In genomic region chr1:115507256-115507589, GRCh38 we compare ENCODE assay signal across 8 cellular contexts.
DNase-seq lines count a peak whose midpoint lies in the region; ATAC-seq and TF ChIP-seq lines count a peak whose summit lies in the region.

No MANE protein-coding gene starts in this region.

- H3K9me3 ChIP-seq in heart left ventricle (peaks cover 0 to 11% (median 0%) of the 10 kb centered on the region in 12 donors), aorta (ENCODE audit: control insufficient read depth, low read length) (no peaks in the 10 kb centered on the region)
- no peaks in the 10 kb centered on the region for H3K9me3 ChIP-seq in effector memory CD4-positive, alpha-beta T cell (ENCODE audit: control insufficient read depth, low read length)

- H3K36me3 ChIP-seq in heart left ventricle (no peaks in the 10 kb centered on the region), aorta (ENCODE audit: control insufficient read depth in 1 of 2, insufficient read depth in 2 of 2, low read length in 1 of 2) (no peaks in the 10 kb centered on the region)
- no peaks in the 10 kb centered on the region for H3K36me3 ChIP-seq in effector memory CD4-positive, alpha-beta T cell (ENCODE audit: control insufficient read depth, insufficient read depth, low read length)

- no peak for TF ChIP-seq POLR2A in heart left ventricle (IDR thresholded peaks at IDR 0.05)

- ATAC-seq in Right ventricle myocardium inferior (peak; percentile 82), heart left ventricle (peak in 3 of 4 donors; percentile 61 to 68 (median 67)), aorta (ENCODE audit: low FRiP score) (peak; percentile 54)

- peaks cover 0 to 7% (median 0%) of the 10 kb centered on the region in 12 donors for H3K4me1 ChIP-seq in heart left ventricle
- H3K4me1 ChIP-seq in aorta (ENCODE audit: control insufficient read depth in 1 of 2, insufficient read depth in 2 of 2, low read length in 2 of 2), result no peaks in the 10 kb centered on the region
- H3K4me1 ChIP-seq in effector memory CD4-positive, alpha-beta T cell (ENCODE audit: control insufficient read depth, insufficient read depth, low read length, poor library complexity, severe bottlenecking), result no peaks in the 10 kb centered on the region

- H3K4me3 ChIP-seq in heart left ventricle, result no peak overlapping the region
- H3K4me3 ChIP-seq in aorta (ENCODE audit: low read length in 2 of 2), result no peak overlapping the region
- H3K4me3 ChIP-seq in effector memory CD4-positive, alpha-beta T cell (ENCODE audit: insufficient read depth, low read depth, low read length, poor library complexity, severe bottlenecking), result no peak overlapping the region

- 22 to 30% (median 25%) methylated on average over 4 of the region's 4 CpGs for WGBS in heart left ventricle, 4 donors
- 30 to 35% methylated on average over 4 of the region's 4 CpGs for WGBS in aorta, 2 donors

- intact Hi-C loops in Right ventricle myocardium inferior (cut with DNase I) (loop anchor here (2.0 to 10.0 kb wide), 2 partner anchors 90 to 532 kb away; no protein-coding TSS in a partner anchor), cardiac septum (cut with DNase I) (loop anchor here (2.0 kb wide), 1 partner anchor 368 kb away; no protein-coding TSS in a partner anchor), heart left ventricle (cut with DNase I) (loop anchor here in 2 of 10 donors (5.0 kb wide), 1 partner anchor 370 kb away; no protein-coding TSS in a partner anchor), aorta (cut with DNase I) (no loop called here)

- DNase-seq in Right ventricle myocardium inferior (ENCODE audit: missing footprints) (no peak), cardiac septum (ENCODE audit: low spot score) (no peak), SHP77 treated with DMSO at 0.1 percent for 48 hours (lab: John Stamatoyannopoulos, UW) (peak; percentile 47), heart left ventricle (no peak), aorta (no peak), nucleus accumbens (lab: John Stamatoyannopoulos, UW) (no peak)
- no peak for DNase-seq in NK-92 treated with Interleukin-12 subunit alpha and Interleukin-12 subunit beta, amount 100 ng/mL, for 24 hours (lab: John Stamatoyannopoulos, UW)
- DNase-seq in effector memory CD4-positive, alpha-beta T cell, result no peak

- peak; percentile 11 to 60 (median 42) for TF ChIP-seq CTCF in heart left ventricle (IDR thresholded peaks at IDR 0.05)

- no peak overlapping the region for H3K27ac ChIP-seq in heart left ventricle
- H3K27ac ChIP-seq in aorta (ENCODE audit: low read depth in 1 of 2, low read length in 2 of 2), result no peak overlapping the region
- no peak overlapping the region for H3K27ac ChIP-seq in effector memory CD4-positive, alpha-beta T cell (ENCODE audit: insufficient read depth, low read length, poor library complexity, severe bottlenecking)

- H3K27me3 ChIP-seq in heart left ventricle (no peaks in the 10 kb centered on the region), aorta (ENCODE audit: control insufficient read depth in 1 of 2, insufficient read depth in 2 of 2, low read length in 1 of 2) (no peaks in the 10 kb centered on the region)
- no peaks in the 10 kb centered on the region for H3K27me3 ChIP-seq in effector memory CD4-positive, alpha-beta T cell (replicated peaks; ENCODE audit: control insufficient read depth, insufficient read depth, low read length, poor library complexity, severe bottlenecking)

Comparison
In these comparisons a context has a peak if more than half of its experiments do, and no peak if none do; other contexts are left out.
1. intact Hi-C loops: an anchor here in Right ventricle myocardium inferior (2.0 to 10.0 kb wide) and cardiac septum (2.0 kb wide); none called in aorta.